ENCODE assay signal across 8 cellular contexts in the genomic region with DNA sequence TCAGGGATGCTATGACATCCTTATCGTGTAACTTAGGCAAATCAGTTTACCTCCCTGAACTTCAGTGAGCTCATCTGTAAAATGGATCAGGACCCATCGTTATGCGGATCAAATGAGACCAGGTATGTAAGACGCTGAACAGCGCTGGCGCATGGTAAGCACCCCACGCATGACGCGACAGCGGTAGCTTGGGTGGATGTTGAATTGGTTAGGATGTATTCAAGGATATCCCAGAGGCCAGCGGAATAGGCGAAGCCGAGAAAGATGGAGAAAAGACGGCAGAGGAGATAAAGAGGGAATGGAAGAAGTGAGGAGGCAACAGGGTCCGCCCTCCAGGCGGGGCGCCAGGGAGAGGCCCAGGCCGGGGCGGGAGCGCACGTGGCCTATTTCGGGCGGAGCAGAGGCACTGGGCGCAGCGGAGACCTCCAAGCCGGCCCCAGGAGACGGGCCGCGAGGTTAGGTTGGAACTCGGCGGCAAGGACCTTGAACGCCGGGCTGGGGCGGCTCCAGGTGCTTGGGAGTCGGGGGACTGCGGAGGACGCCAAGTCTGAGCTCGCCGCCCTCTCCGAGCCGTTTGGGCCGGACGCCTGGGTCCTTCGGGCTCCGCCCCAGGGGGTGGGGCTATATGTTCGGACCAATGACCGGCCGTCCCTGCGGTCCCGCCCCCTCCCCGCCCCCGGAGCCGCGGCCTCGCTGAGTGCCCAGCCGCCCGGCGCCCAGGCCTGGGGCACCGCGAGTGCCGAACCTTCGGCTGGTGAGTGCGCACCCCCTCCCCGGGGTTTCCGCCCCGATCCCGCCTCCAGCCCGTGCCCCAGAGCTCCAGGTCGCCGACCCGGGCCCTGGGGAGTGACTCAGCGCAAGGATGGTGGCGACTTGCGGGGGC.
DNase-seq lines count a peak whose midpoint lies in the region; ATAC-seq and TF ChIP-seq lines count a peak whose summit lies in the region.

A gene (plus strand): TSS at position 696 of the 883 bp plus-strand sequence. CDS start 448 bp downstream, outside the sequence.

- peak; percentile 71 for ATAC-seq in GM18867 (IDR thresholded peaks at IDR 0.05; ENCODE audit: unreplicated experiment)
- ATAC-seq in HG03097 (IDR thresholded peaks at IDR 0.05; ENCODE audit: low FRiP score, unreplicated experiment), result peak; percentile 50

- no peak for TF ChIP-seq CTCF in choroid plexus epithelial cell (conservative IDR thresholded peaks at IDR 0.05; ENCODE audit: low read depth, low read length)

- peak within 1 kb of the TSS; percentile 89 for H3K27ac ChIP-seq in layer of hippocampus (ENCODE audit: low read depth, low read length)

- DNase-seq in AG08396 (ENCODE audit: low spot score) (peak; percentile 96), NCI-H226 (peak; percentile 80), choroid plexus epithelial cell (ENCODE audit: low read depth) (peak; percentile 87)
- DNase-seq in activated CD4-positive, alpha-beta T cell treated with anti-CD3 and anti-CD28 coated beads for 24 hours (ENCODE audit: low read depth in 2 of 2), result peak; percentile 86 to 95
- peak; percentile 72 to 96 (median 88) for DNase-seq in stimulated activated CD4-positive, alpha-beta T cell treated with anti-CD3 and anti-CD28 coated beads, Interleukin-1b, Interleukin-23, amount 100 ng/mL, for 24 hours (ENCODE audit: low read depth in 4 of 4, low spot score in 1 of 4)

- peak within 1 kb of the TSS; percentile 86 for H3K4me3 ChIP-seq in choroid plexus epithelial cell (ENCODE audit: low read depth, low read length)

- no peaks in the 10 kb centered on the region for H3K27me3 ChIP-seq in layer of hippocampus (ENCODE audit: control insufficient read depth, insufficient read depth, low read length)

Comparison
In these comparisons a context has a peak if more than half of its experiments do, and no peak if none do; other contexts are left out.
1. Peak in every context shown above with its lines: DNase-seq, ATAC-seq, H3K4me3 ChIP-seq and H3K27ac ChIP-seq.